ENCODE assay signal across 8 cellular contexts in the genomic region with DNA sequence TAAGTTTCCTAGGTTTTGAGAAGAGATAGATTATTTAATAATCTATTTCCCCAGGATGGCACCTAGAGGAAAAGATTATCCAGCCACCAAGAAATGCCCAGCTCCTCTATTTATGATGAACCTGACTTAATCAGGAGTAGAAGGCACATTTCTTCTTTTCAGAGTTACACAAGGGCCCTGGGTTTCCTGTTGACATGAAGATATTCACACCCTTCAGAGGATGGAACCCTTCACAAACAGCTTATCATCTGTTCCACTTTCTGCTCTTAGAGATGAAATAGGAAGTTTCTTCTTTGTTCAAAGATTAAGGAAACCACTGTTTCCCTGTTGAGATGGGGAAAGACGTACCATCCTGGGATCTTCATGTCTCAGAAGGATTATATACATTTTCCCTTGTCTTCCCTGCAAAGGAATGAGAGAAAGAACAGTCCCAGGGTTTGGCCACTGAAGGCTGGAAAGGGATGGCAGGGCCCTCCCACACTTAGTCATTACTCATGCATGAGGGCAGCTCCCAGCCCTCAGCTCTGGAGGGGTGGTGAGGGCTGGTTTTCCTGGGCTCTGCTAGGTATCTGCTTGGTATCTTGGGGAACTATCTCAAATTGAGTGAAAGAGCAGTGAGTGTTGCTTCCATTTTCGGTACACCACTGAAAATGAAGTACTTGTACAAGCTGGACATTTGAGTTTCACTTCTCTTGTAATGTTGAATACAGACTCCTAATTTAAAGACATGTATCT.
A peak's percentile ranks its signal among the peaks of the same experiment; 100 is the strongest.
DNase-seq lines count a peak whose midpoint lies in the region; ATAC-seq and TF ChIP-seq lines count a peak whose summit lies in the region.

No MANE protein-coding gene starts in this region.

- H3K4me1 Mint-ChIP-seq in IgD-negative memory B cell (peaks cover 22 to 28% (median 25%) of the 10 kb centered on the region in 3 donors), Caco-2 (ENCODE audit: low read depth, unreplicated experiment) (no peaks in the 10 kb centered on the region)

- H3K27me3 Mint-ChIP-seq in IgD-negative memory B cell (no peaks in the 10 kb centered on the region), Caco-2 (ENCODE audit: insufficient read depth, unreplicated experiment) (no peaks in the 10 kb centered on the region)

- H3K27me3 ChIP-seq in Caco-2 (replicated peaks; ENCODE audit: control insufficient read depth, insufficient read depth, low read length), result no peaks in the 10 kb centered on the region

- BruUV-seq in Caco-2 (replicated peaks; lab: Mats Ljungman, UMichigan), result no TSS peak

- H3K9me3 ChIP-seq in Caco-2, result peaks cover 1% of the 10 kb centered on the region; the same call in 1 of the 2 replicates

- peak; percentile 89 for ATAC-seq in GM21515 (IDR thresholded peaks at IDR 0.05; ENCODE audit: unreplicated experiment)
- no peak for ATAC-seq in HG03521 (IDR thresholded peaks at IDR 0.05; ENCODE audit: unreplicated experiment)

- no peak overlapping the region for H3K4me3 ChIP-seq in Caco-2 (ENCODE audit: low read depth, low read length)

- H3K4me3 Mint-ChIP-seq in IgD-negative memory B cell, result peak overlapping the region; percentile 4 to 89 (median 52)
- no peak overlapping the region for H3K4me3 Mint-ChIP-seq in Caco-2 (ENCODE audit: unreplicated experiment)

- intact Hi-C loops in Caco-2 (cut with micrococcal nuclease; ENCODE audit: unreplicated experiment), result no loop called here

- TF ChIP-seq CTCF in Caco-2 (IDR thresholded peaks at IDR 0.05; ENCODE audit: insufficient read depth in 1 of 2, low read depth in 1 of 2, low read length in 1 of 2, severe bottlenecking in 1 of 2, unreplicated experiment in 1 of 2), result no peak

- CTCF ChIA-PET in Caco-2 (lab: Charles Lee), result interaction anchor here (0.5 to 0.7 kb wide), 2 partner anchors 230 to 274 kb away, joined by 3 read pairs; no protein-coding TSS in a partner anchor

- peaks cover 10% of the 10 kb centered on the region for H3K4me1 ChIP-seq in Caco-2

- H3K9me3 Mint-ChIP-seq in IgD-negative memory B cell (peaks cover 0 to 2% (median under 1%) of the 10 kb centered on the region in 3 donors), Caco-2 (ENCODE audit: unreplicated experiment) (peaks cover under 1% of the 10 kb centered on the region)

- DNase-seq in ELR (ENCODE audit: low read depth), result peak; percentile 37
- DNase-seq in fibroblast of peridontal ligament (ENCODE audit: extremely low read depth), result peak; percentile 25
- DNase-seq in NCI-H526 treated with DMSO at 0.1 percent for 48 hours (lab: John Stamatoyannopoulos, UW), result no peak
- no peak for DNase-seq in Caco-2
- DNase-seq in activated T-cell treated with anti-CD3 and anti-CD28 coated beads for 4 hours, result no peak

- H3K36me3 ChIP-seq in Caco-2 (ENCODE audit: control insufficient read depth, insufficient read depth, low read length), result no peaks in the 10 kb centered on the region

- H3K36me3 Mint-ChIP-seq in IgD-negative memory B cell (peaks cover 3% of the 10 kb centered on the region), Caco-2 (ENCODE audit: insufficient read depth, unreplicated experiment) (no peaks in the 10 kb centered on the region)

- peak overlapping the region; percentile 2 to 94 (median 84) for H3K27ac Mint-ChIP-seq in IgD-negative memory B cell
- no peak overlapping the region for H3K27ac Mint-ChIP-seq in Caco-2 (ENCODE audit: unreplicated experiment)

- POLR2A ChIA-PET in Caco-2 (lab: Charles Lee), result no interaction called here

Comparison
In these comparisons a context has a peak if more than half of its experiments do, and no peak if none do; other contexts are left out.
1. DNase-seq: peak in ELR (single experiment) and fibroblast of peridontal ligament (single experiment); none in NCI-H526 treated with DMSO at 0.1 percent for 48 hours (single experiment), Caco-2 (0 of 2) and activated T-cell treated with anti-CD3 and anti-CD28 coated beads for 4 hours (single experiment).